ENCODE assay signal across 8 cellular contexts in genomic region chr3:128878011-128878457, GRCh38. TPM values are rescaled to one million over a fixed set of nuclear protein-coding genes. Genes with fewer than 3 reads are reported as not detected.
A peak's percentile ranks its signal among the peaks of the same experiment; 100 is the strongest.
DNase-seq lines count a peak whose midpoint lies in the region; ATAC-seq, FAIRE-seq and TF ChIP-seq lines count a peak whose summit lies in the region.

No MANE protein-coding gene starts in this region.

- H3K27me3 ChIP-seq in A673 (replicated peaks; ENCODE audit: insufficient read depth, low read depth, low read length, poor library complexity) = no peaks in the 10 kb centered on the region
- 0 out of 2 replicates have a peak, but pooled peaks cover 5% of the 10 kb centered on the region for H3K27me3 ChIP-seq in HUES6 (ENCODE audit: control insufficient read depth, insufficient read depth, low read length)
- no peaks in the 10 kb centered on the region for H3K27me3 ChIP-seq in bronchial epithelial cell (ENCODE audit: control insufficient read depth, insufficient read depth, low read length)
- no peaks in the 10 kb centered on the region for H3K27me3 ChIP-seq in muscle layer of duodenum (ENCODE audit: low read depth, low read length)

- POLR2A ChIA-PET in A673 (lab: Charles Lee; ENCODE audit: low non-redundant PET) = no interaction called here

- DNase-seq in A673 (ENCODE audit: low spot score) = no peak
- DNase-seq in bronchial epithelial cell (ENCODE audit: low read depth) = peak; percentile 3
- DNase-seq in GM20000 (ENCODE audit: low spot score) = no peak
- no peak for DNase-seq in NCI-H526 (lab: John Stamatoyannopoulos, UW)
- no peak for DNase-seq in COLO829 (ENCODE audit: low spot score)

- CTCF ChIA-PET in A673 (lab: Charles Lee) = interaction anchor here (2.3 kb wide), 1 partner anchor 198 kb away, joined by 6 read pairs; no protein-coding TSS in a partner anchor

- intact Hi-C loops in A673 (cut with micrococcal nuclease; ENCODE audit: unreplicated experiment) = no loop called here

- TF ChIP-seq CTCF in A673 (conservative IDR thresholded peaks at IDR 0.05; ENCODE audit: low read depth, low read length) = no peak
- no peak for TF ChIP-seq CTCF in bronchial epithelial cell (IDR thresholded peaks at IDR 0.05; ENCODE audit: insufficient read depth, low read length, severe bottlenecking)
- no peak for TF ChIP-seq CTCF in GM20000 (IDR thresholded peaks at IDR 0.05; ENCODE audit: extremely low read depth, missing control alignments)

- TF ChIP-seq POLR2A in GM18505 (IDR thresholded peaks at IDR 0.05; ENCODE audit: borderline replicate concordance, extremely low read depth, insufficient read depth, insufficient read length) = no peak

- no peak for ATAC-seq in GM18505 (IDR thresholded peaks at IDR 0.05; ENCODE audit: unreplicated experiment)

- H3K9me3 ChIP-seq in A673 (ENCODE audit: low read depth, low read length, poor library complexity, severe bottlenecking) (no peaks in the 10 kb centered on the region), HUES6 (ENCODE audit: control insufficient read depth, insufficient read depth, low read depth, low read length) (no peaks in the 10 kb centered on the region), muscle layer of duodenum (ENCODE audit: control insufficient read depth in 1 of 2, low read length in 2 of 2) (no peaks in the 10 kb centered on the region)

- peak overlapping the region; percentile 95 for H3K27ac ChIP-seq in A673 (ENCODE audit: low read depth, low read length, poor library complexity, severe bottlenecking)
- H3K27ac ChIP-seq in HUES6 (ENCODE audit: low read depth, low read length) = no peak overlapping the region
- peak overlapping the region; percentile 96 for H3K27ac ChIP-seq in muscle layer of duodenum (ENCODE audit: low read length)

- H3K4me3 ChIP-seq in A673 (ENCODE audit: low read depth, low read length, poor library complexity, severe bottlenecking) (peak overlapping the region; percentile 65), HUES6 (ENCODE audit: low read depth, low read length) (peak overlapping the region; percentile 81), bronchial epithelial cell (ENCODE audit: low read depth, low read length) (peak overlapping the region; percentile 73), muscle layer of duodenum (ENCODE audit: low read depth in 1 of 2, low read length in 2 of 2) (peak overlapping the region; percentile 83 to 95)

- peak overlapping the region; percentile 98 for H3K9ac ChIP-seq in HUES6 (ENCODE audit: low read length)

- no TSS peak for BruUV-seq in A673 (replicated peaks; lab: Mats Ljungman, UMichigan)

- peaks cover 11% of the 10 kb centered on the region for H3K36me3 ChIP-seq in A673 (ENCODE audit: insufficient read depth, low read length, poor library complexity, severe bottlenecking)
- H3K36me3 ChIP-seq in HUES6 (ENCODE audit: control insufficient read depth, insufficient read depth, low read length) = peaks cover 13% of the 10 kb centered on the region
- H3K36me3 ChIP-seq in bronchial epithelial cell (ENCODE audit: control insufficient read depth, insufficient read depth, low read length) = peaks cover 5% of the 10 kb centered on the region
- H3K36me3 ChIP-seq in muscle layer of duodenum (ENCODE audit: control insufficient read depth in 1 of 2, insufficient read depth in 2 of 2, low read length in 2 of 2) = peaks cover 0 to 18% of the 10 kb centered on the region in 2 donors

- peaks cover 10% of the 10 kb centered on the region for H3K4me1 ChIP-seq in A673 (ENCODE audit: insufficient read depth, low read length, poor library complexity, severe bottlenecking)
- H3K4me1 ChIP-seq in HUES6 (ENCODE audit: control insufficient read depth, insufficient read depth, low read length) = peaks cover 7% of the 10 kb centered on the region; the same call in 1 of the 2 replicates
- H3K4me1 ChIP-seq in muscle layer of duodenum (ENCODE audit: control insufficient read depth in 1 of 2, insufficient read depth in 2 of 2, low read length in 2 of 2) = peaks cover 19 to 38% of the 10 kb centered on the region in 2 donors

- no peak for FAIRE-seq in bronchial epithelial cell (lab: Jason Lieb, UNC)

RNA-seq across cellular contexts. Expression of gene ACAD9, which starts 1.4 kb away (rescaled TPM):
- total RNA-seq in A673 (2021) = 54.5 and 54.9 TPM in 2 replicates
- total RNA-seq in bronchial epithelial cell = 23.7 and 24.7 TPM in 2 replicates
